ENCODE assay signal across 9 cellular contexts in the genomic region with DNA sequence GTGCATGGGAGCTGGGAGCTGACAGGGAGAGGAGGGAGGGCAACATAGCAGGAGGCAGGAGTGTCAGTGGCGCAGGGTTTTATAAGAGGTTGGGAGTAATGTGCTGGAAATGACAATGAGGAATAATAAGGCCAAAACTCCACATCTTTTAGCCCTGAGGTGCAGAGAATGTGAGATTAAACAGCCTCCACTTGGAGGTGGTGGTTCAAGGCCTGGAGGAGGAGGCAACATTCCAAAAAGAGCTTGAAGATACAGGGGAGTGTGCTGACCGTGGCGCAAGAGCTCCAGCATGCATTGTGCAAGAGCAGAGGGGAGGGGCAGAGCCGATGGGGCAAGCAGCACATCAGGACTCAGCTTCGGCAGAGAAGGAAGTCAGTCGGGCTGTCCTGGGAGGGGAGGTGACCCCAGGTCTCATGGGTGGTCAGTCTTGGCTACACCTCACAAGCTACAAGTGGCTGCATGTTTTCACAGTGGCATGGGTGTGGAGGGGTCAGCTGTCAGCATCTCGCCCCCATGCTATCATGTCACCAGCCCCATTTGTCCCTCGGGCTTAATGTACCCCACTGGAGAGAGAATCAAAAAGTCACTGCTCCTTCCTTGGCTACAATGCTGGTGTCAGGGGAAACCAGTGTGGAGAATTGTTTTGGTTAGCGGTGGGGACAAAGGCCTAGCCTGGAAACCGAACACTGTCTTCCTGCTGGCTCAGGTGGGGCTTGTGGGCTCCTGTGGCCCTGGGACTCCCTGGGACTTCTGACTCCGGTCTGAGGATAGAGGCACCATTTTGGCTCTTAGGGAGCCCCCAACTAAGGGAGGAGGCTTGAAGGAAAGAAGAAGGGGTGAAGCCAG.
DNase-seq lines count a peak whose midpoint lies in the region; ATAC-seq lines count a peak whose summit lies in the region.
"Had no signal": no experiment of that assay in that cellular context is flagged by ENCODE, and none has a peak within 500 bp of the region (broad histone marks: within the 10 kb centered on the region; RNA-seq: fewer than 3 reads in every experiment).

No MANE protein-coding gene starts in this region.

- no peak overlapping the region for H3K27ac ChIP-seq in SJCRH30

- peak; percentile 22 for DNase-seq in activated effector memory CD4-positive, alpha-beta T cell treated with anti-CD3 and anti-CD28 coated beads, Interleukin-2, amount 50 U/mL, for 16 hours
- DNase-seq in activated effector memory CD4-positive, alpha-beta T cell treated with Interleukin-2 at 50 U/mL for 16 hours = no peak
- peak; percentile 90 for DNase-seq in mucosa of gallbladder (ENCODE audit: low spot score)
- no peak for DNase-seq in cerebellar cortex (ENCODE audit: low spot score)
- no peak for DNase-seq in NCI-H82 treated with DMSO at 0.1 percent for 48 hours (lab: John Stamatoyannopoulos, UW; ENCODE audit: unreplicated experiment)
- no peak for DNase-seq in SJCRH30
- DNase-seq: stimulated activated naive CD8-positive, alpha-beta T cell treated with anti-CD3 and anti-CD28 coated beads, Interleukin-15, Interleukin-2, amounts not matched to agents 100 U/mL and 50 U/mL, for 24 hours had no signal

- H3K4me1 ChIP-seq in SJCRH30 = no peaks in the 10 kb centered on the region

- H3K27me3 ChIP-seq in SJCRH30 = no peaks in the 10 kb centered on the region

- ATAC-seq in esophagus mucosa (peak; percentile 75), GM21529 (IDR thresholded peaks at IDR 0.05; ENCODE audit: unreplicated experiment) (no peak)
- ATAC-seq: stimulated activated naive CD8-positive, alpha-beta T cell treated with anti-CD3 and anti-CD28 coated beads, Interleukin-15, Interleukin-2, amounts not matched to agents 100 U/mL and 50 U/mL, for 24 hours had no signal

- peaks cover 7% of the 10 kb centered on the region for H3K9me3 ChIP-seq in SJCRH30 (replicated peaks)

- no peaks in the 10 kb centered on the region for H3K36me3 ChIP-seq in SJCRH30

- no peak overlapping the region for H3K4me3 ChIP-seq in SJCRH30

Comparison
In these comparisons a context has a peak if more than half of its experiments do, and no peak if none do; other contexts are left out.
1. DNase-seq: peak in activated effector memory CD4-positive, alpha-beta T cell treated with anti-CD3 and anti-CD28 coated beads, Interleukin-2, amount 50 U/mL, for 16 hours (single experiment) and mucosa of gallbladder (single experiment); none in activated effector memory CD4-positive, alpha-beta T cell treated with Interleukin-2 at 50 U/mL for 16 hours (single experiment), cerebellar cortex (single experiment), NCI-H82 treated with DMSO at 0.1 percent for 48 hours (single experiment) and SJCRH30 (0 of 2).